ENCODE assay signal across 1 cellular context in genomic region chr17:34610038-34610437, GRCh38.
TF ChIP-seq lines count a peak whose summit lies in the region.

No MANE protein-coding gene starts in this region.

TF ChIP-seq in SK-N-SH treated with all-trans-retinoic acid at 6 μM for 48 hours, 23 proteins besides CTCF, POLR2A, EP300 and RAD21 (continued from another document):
- TF ChIP-seq POU6F1 (CRISPR knock-in tag; IDR thresholded peaks at IDR 0.05; ENCODE audit: borderline replicate concordance, low read depth) (no peak), PATZ1 (CRISPR knock-in tag; IDR thresholded peaks at IDR 0.05; ENCODE audit: borderline replicate concordance) (no peak), PPARA (CRISPR knock-in tag; IDR thresholded peaks at IDR 0.05; ENCODE audit: borderline replicate concordance) (no peak), ZC3H10 (CRISPR knock-in tag; IDR thresholded peaks at IDR 0.05) (no peak), CSRNP3 (CRISPR knock-in tag; IDR thresholded peaks at IDR 0.05) (no peak), TOX (CRISPR knock-in tag; IDR thresholded peaks at IDR 0.05; ENCODE audit: borderline replicate concordance) (no peak), ZNF565 (CRISPR knock-in tag; conservative IDR thresholded peaks at IDR 0.05; ENCODE audit: low read depth) (no peak), TCF4 (CRISPR knock-in tag; IDR thresholded peaks at IDR 0.05; ENCODE audit: borderline replicate concordance) (no peak), BACH2 (CRISPR knock-in tag; IDR thresholded peaks at IDR 0.05; ENCODE audit: borderline replicate concordance) (no peak), OSR1 (CRISPR knock-in tag; IDR thresholded peaks at IDR 0.05) (no peak), ZFP30 (CRISPR knock-in tag; IDR thresholded peaks at IDR 0.05) (no peak)
